Comparison of ENCODE assay signal across 10 cellular contexts in the genomic region with DNA sequence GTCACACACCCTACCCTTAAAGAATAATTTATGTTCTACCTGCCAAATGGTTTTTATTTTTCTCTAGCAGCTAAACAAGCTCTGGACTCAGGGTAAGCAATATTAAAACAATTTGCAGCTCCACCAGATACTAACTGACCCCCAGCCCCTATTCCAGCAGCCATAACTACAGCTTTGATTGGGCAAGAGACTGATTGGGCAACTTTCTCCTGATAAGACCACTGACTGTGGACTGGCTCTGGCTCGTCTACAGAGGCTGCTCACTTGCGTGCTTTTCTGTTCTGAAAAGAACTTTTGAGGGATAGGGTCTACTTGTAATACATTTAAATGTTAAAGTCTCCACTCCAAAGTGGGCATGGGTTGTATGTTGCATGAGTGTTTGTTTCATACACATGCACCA. TPM values are rescaled to one million over a fixed set of nuclear protein-coding genes. Genes with fewer than 3 reads are reported as not detected.
"Had no signal": no experiment of that assay in that cellular context is flagged by ENCODE, and none has a peak within 500 bp of the region (broad histone marks: within the 10 kb centered on the region; RNA-seq: fewer than 3 reads in every experiment).

No MANE protein-coding gene starts in this region.

- H3K27ac ChIP-seq: GM23248, HL-60, KMS-11 had no signal

- H3K4me3 ChIP-seq: GM23248 had no signal

- H3K9ac ChIP-seq: GM23248, KMS-11 had no signal

- DNase-seq: GM23248, H9, HCEC 1CT, HFFc6, IMR-90, KBM-7 had no signal

RNA-seq across cellular contexts. Expression of a gene that starts 20.0 kb away (rescaled TPM):
- total RNA-seq: GM23248, H1, H9, HFFc6, HT1080, IMR-90 had no signal

RNA-seq across cellular contexts. Expression of a gene that starts 20.0 kb away (rescaled TPM):
- total RNA-seq: GM23248, H1, H9, HFFc6, HT1080, IMR-90 had no signal

RNA-seq across cellular contexts. Expression of a gene that starts 33.7 kb away (rescaled TPM):
- total RNA-seq: GM23248, H1, H9, HFFc6, HT1080, IMR-90 had no signal

RNA-seq across cellular contexts. Expression of a gene that starts 36.6 kb away (rescaled TPM):
- total RNA-seq: GM23248, HT1080, IMR-90 had no signal
